Comparison of ENCODE assay signal across 10 cellular contexts in genomic region chr11:111718436-111719325, GRCh38. TPM values are rescaled to one million over a fixed set of nuclear protein-coding genes. Genes with fewer than 3 reads are reported as not detected.
DNase-seq lines count a peak whose midpoint lies in the region; ATAC-seq, FAIRE-seq and TF ChIP-seq lines count a peak whose summit lies in the region.
"Had no signal": no experiment of that assay in that cellular context is flagged by ENCODE, and none has a peak within 500 bp of the region (broad histone marks: within the 10 kb centered on the region; RNA-seq: fewer than 3 reads in every experiment).

No MANE protein-coding gene starts in this region.

- ATAC-seq in Right ventricle myocardium inferior (no peak), GM21515 (IDR thresholded peaks at IDR 0.05; ENCODE audit: unreplicated experiment) (no peak), HG02885 (IDR thresholded peaks at IDR 0.05; ENCODE audit: poor library complexity, unreplicated experiment) (no peak)

- H3K4me2 ChIP-seq in endothelial cell of umbilical vein (ENCODE audit: insufficient read depth, low read length): no peak overlapping the region

- H3K36me3 ChIP-seq in cardiac muscle cell (peaks cover 22% of the 10 kb centered on the region), endothelial cell of umbilical vein (ENCODE audit: control insufficient read depth in 2 of 2, extremely low read depth in 1 of 2, insufficient read depth in 2 of 2, low read length in 2 of 2) (peaks cover 0 to 28% of the 10 kb centered on the region in 2 experiments)

- dilution Hi-C loops in endothelial cell of umbilical vein (cut with MboI; ENCODE audit: extremely low pct_ligation_motif_present, low sequenced_read_pairs): no loop called here

- H3K4me1 ChIP-seq in cardiac muscle cell (ENCODE audit: low read depth) (peaks cover 24% of the 10 kb centered on the region), endothelial cell of umbilical vein (ENCODE audit: control insufficient read depth, extremely low read depth, insufficient read depth, low read length) (peaks cover 6% of the 10 kb centered on the region)

- H3K79me2 ChIP-seq in endothelial cell of umbilical vein (ENCODE audit: control insufficient read depth, insufficient read depth, low read length): no peaks in the 10 kb centered on the region

- TF ChIP-seq POLR2A in endothelial cell of umbilical vein (IDR thresholded peaks at IDR 0.05; ENCODE audit: low read depth, low read length): no peak

- POLR2A ChIA-PET in endothelial cell of umbilical vein (lab: Charles Lee): no interaction called here

- H3K9ac ChIP-seq in endothelial cell of umbilical vein (replicated peaks; ENCODE audit: extremely low read depth, insufficient read depth, low read length): no peak overlapping the region

- peak in 1 of 2 donors; percentile 52 for DNase-seq in cardiac muscle cell (ENCODE audit: low read depth in 1 of 2, low spot score in 1 of 2)
- no peak for DNase-seq in Right ventricle myocardium inferior (ENCODE audit: missing footprints)
- peak; percentile 87 for DNase-seq in endothelial cell of umbilical vein (ENCODE audit: low read depth, low spot score)
- peak; percentile 10 for DNase-seq in midbrain (lab: John Stamatoyannopoulos, UW)
- no peak for DNase-seq in LoVo (ENCODE audit: low spot score)
- DNase-seq in activated T-cell treated with anti-CD3 and anti-CD28 coated beads, Interleukin-2, amount 50 U/mL, for 48 hours: no peak
- DNase-seq: activated B cell treated with CpG ODN at 0.5 μM for 24 hours, NCI-H446 had no signal

- no TSS peak for BruUV-seq in endothelial cell of umbilical vein (replicated peaks; lab: Mats Ljungman, UMichigan)

- H2AFZ ChIP-seq in endothelial cell of umbilical vein (ENCODE audit: low read depth, low read length): no peak overlapping the region

- peak; percentile 33 for FAIRE-seq in endothelial cell of umbilical vein (lab: Jason Lieb, UNC)

- no peak overlapping the region for H3K4me3 ChIP-seq in cardiac muscle cell
- H3K4me3 ChIP-seq in endothelial cell of umbilical vein (replicated peaks in 1 of 3; ENCODE audit: insufficient read depth in 1 of 3, low read depth in 1 of 3, low read length in 3 of 3): no peak overlapping the region

- H3K9me3 ChIP-seq in cardiac muscle cell (ENCODE audit: low read depth) (no peaks in the 10 kb centered on the region), endothelial cell of umbilical vein (replicated peaks; ENCODE audit: control insufficient read depth, insufficient read depth, low read length) (no peaks in the 10 kb centered on the region)

- TF ChIP-seq CTCF in cardiac muscle cell (IDR thresholded peaks at IDR 0.05; ENCODE audit: low read depth, low read length) (no peak), endothelial cell of umbilical vein (IDR thresholded peaks at IDR 0.05; ENCODE audit: extremely low read depth in 1 of 2, insufficient read depth in 1 of 2, low read depth in 1 of 2, low read length in 2 of 2) (no peak)

- H3K27me3 ChIP-seq in cardiac muscle cell (no peaks in the 10 kb centered on the region), endothelial cell of umbilical vein (ENCODE audit: control insufficient read depth in 2 of 2, insufficient read depth in 2 of 2, low read length in 2 of 2) (no peaks in the 10 kb centered on the region)

- no peaks in the 10 kb centered on the region for H4K20me1 ChIP-seq in endothelial cell of umbilical vein (replicated peaks; ENCODE audit: control insufficient read depth, extremely low read depth, insufficient read depth, low read length)

- intact Hi-C loops in Right ventricle myocardium inferior (cut with DNase I) (no loop called here), endothelial cell of umbilical vein (cut with micrococcal nuclease) (loop anchor here (1.0 to 5.0 kb wide), 2 partner anchors 17 to 86 kb away; no protein-coding TSS in a partner anchor)

- CTCF ChIA-PET in endothelial cell of umbilical vein (lab: Charles Lee): interaction anchor here (1.0 to 2.1 kb wide), 7 partner anchors 10 to 116 kb away, joined by 3 to 11 read pairs (median 6); no protein-coding TSS in a partner anchor

- H3K27ac ChIP-seq in cardiac muscle cell (peak overlapping the region; percentile 16), endothelial cell of umbilical vein (ENCODE audit: insufficient read depth, low read depth, low read length) (peak overlapping the region; percentile 35)

- H3K9me1 ChIP-seq in endothelial cell of umbilical vein (replicated peaks; ENCODE audit: control insufficient read depth, extremely low read depth, insufficient read depth, low read length): no peaks in the 10 kb centered on the region

TF ChIP-seq in endothelial cell of umbilical vein, 7 proteins besides CTCF, POLR2A, EP300 and RAD21:
- peak; percentile 19 for TF ChIP-seq FOS (IDR thresholded peaks at IDR 0.05; ENCODE audit: borderline replicate concordance, insufficient read depth, low read length)
- no peak for TF ChIP-seq GATA2 (IDR thresholded peaks at IDR 0.05; ENCODE audit: insufficient read depth, insufficient read length, low read depth, low read length)

RNA-seq across cellular contexts. Expression of gene PPP2R1B, which starts 47.5 kb away (rescaled TPM):
- total RNA-seq in cardiac muscle cell (12.7 and 14.4 TPM in 2 replicates), Right ventricle myocardium inferior (7.8 TPM), endothelial cell of umbilical vein (42.7 and 50.8 TPM in 2 replicates)
- polyA plus RNA-seq in cardiac muscle cell (13.2 and 14.2 TPM in 2 replicates), endothelial cell of umbilical vein (17.0 and 18.0 TPM in 2 replicates)
- 20.0 and 22.9 TPM in 2 replicates for polyA plus RNA-seq in endothelial cell of umbilical vein (2011; cell fraction: cytosol; rRNA removed)
- polyA plus RNA-seq in endothelial cell of umbilical vein (2011; cell fraction: nucleus; rRNA removed): 32.5 and 32.7 TPM in 2 replicates
- 31.6 and 33.7 TPM in 2 replicates for polyA plus RNA-seq in endothelial cell of umbilical vein (2012)
- polyA minus RNA-seq in endothelial cell of umbilical vein: 59.6 and 61.0 TPM in 2 replicates
- 16.8 TPM for polyA minus RNA-seq in endothelial cell of umbilical vein (2011; cell fraction: cytosol; rRNA and poly(A)+ RNA removed)
- 28.8 and 45.3 TPM in 2 replicates for polyA minus RNA-seq in endothelial cell of umbilical vein (2011; cell fraction: nucleus; rRNA and poly(A)+ RNA removed)

Comparison
In these comparisons a context has a peak if more than half of its experiments do, and no peak if none do; other contexts are left out.
1. DNase-seq: peak in endothelial cell of umbilical vein (single experiment) and midbrain (single experiment); none in Right ventricle myocardium inferior (single experiment), LoVo (single experiment) and activated T-cell treated with anti-CD3 and anti-CD28 coated beads, Interleukin-2, amount 50 U/mL, for 48 hours (0 of 2).